In genomic region chr2:16625201-16625729, GRCh38 we compare ENCODE assay signal across 8 cellular contexts. TPM values are rescaled to one million over a fixed set of nuclear protein-coding genes. Genes with fewer than 3 reads are reported as not detected.
A peak's percentile ranks its signal among the peaks of the same experiment; 100 is the strongest.
DNase-seq lines count a peak whose midpoint lies in the region; ATAC-seq and TF ChIP-seq lines count a peak whose summit lies in the region.

No MANE protein-coding gene starts in this region.

- no peaks in the 10 kb centered on the region for H3K9me3 ChIP-seq in gastrocnemius medialis

- ATAC-seq in GM21529 (IDR thresholded peaks at IDR 0.05; ENCODE audit: unreplicated experiment) (peak; percentile 14), gastrocnemius medialis (peak; percentile 33 to 51), HG02588 (IDR thresholded peaks at IDR 0.05; ENCODE audit: unreplicated experiment) (no peak), HG03095 (IDR thresholded peaks at IDR 0.05; ENCODE audit: unreplicated experiment) (no peak)

- no peak for TF ChIP-seq CTCF in gastrocnemius medialis (IDR thresholded peaks at IDR 0.05 in 4 of 5, conservative IDR thresholded peaks at IDR 0.05 in 1 of 5)

- in situ Hi-C loops in gastrocnemius medialis (cut with MboI; ENCODE audit: low sequenced_read_pairs in 4 of 4), result no loop called here

- no peak for TF ChIP-seq POLR2A in gastrocnemius medialis (IDR thresholded peaks at IDR 0.05)

- no peaks in the 10 kb centered on the region for H3K27me3 ChIP-seq in gastrocnemius medialis

- peaks cover 47 to 73% of the 10 kb centered on the region in 2 donors for H3K4me1 ChIP-seq in gastrocnemius medialis

- peak overlapping the region; percentile 44 to 81 (median 65) for H3K27ac ChIP-seq in gastrocnemius medialis

- H3K36me3 ChIP-seq in gastrocnemius medialis, result no peaks in the 10 kb centered on the region

- no peak overlapping the region for H3K4me3 ChIP-seq in gastrocnemius medialis

- intact Hi-C loops in gastrocnemius medialis (cut with DNase I; ENCODE audit: low total_unique reads), result loop anchor here (5.0 kb wide), 1 partner anchor 37 kb away; no protein-coding TSS in a partner anchor

- DNase-seq in NOMO-1 treated with DMSO at 0.1 percent for 48 hours (lab: John Stamatoyannopoulos, UW; ENCODE audit: unreplicated experiment), result peak; percentile 93
- peak; percentile 65 for DNase-seq in globus pallidus (ENCODE audit: low spot score)
- peak in 1 of 2 donors; percentile 55 for DNase-seq in gastrocnemius medialis
- DNase-seq in NCI-H1436 treated with DMSO at 0.1 percent for 48 hours (lab: John Stamatoyannopoulos, UW), result no peak
- DNase-seq in NCI-H345 treated with DMSO at 0.1 percent for 48 hours (lab: John Stamatoyannopoulos, UW; ENCODE audit: unreplicated experiment), result no peak

RNA-seq across cellular contexts. Expression of gene CYRIA, which starts 40.4 kb away (rescaled TPM):
- 1 to 10 TPM; 3.3 to 8.0 (median 4.5) TPM for total RNA-seq in gastrocnemius medialis

Comparison
In these comparisons a context has a peak if more than half of its experiments do, and no peak if none do; other contexts are left out.
1. ATAC-seq: peak in GM21529 (single experiment) and gastrocnemius medialis (2 of 2); none in HG02588 (single experiment) and HG03095 (single experiment).
2. DNase-seq: peak in NOMO-1 treated with DMSO at 0.1 percent for 48 hours (single experiment) and globus pallidus (single experiment); none in NCI-H1436 treated with DMSO at 0.1 percent for 48 hours (single experiment) and NCI-H345 treated with DMSO at 0.1 percent for 48 hours (single experiment).